Comparison of ENCODE assay signal across 25 cellular contexts in genomic region chr6:125008957-125009356, GRCh38.
"Had no signal": no experiment of that assay in that cellular context is flagged by ENCODE, and none has a peak within 500 bp of the region (broad histone marks: within the 10 kb centered on the region; RNA-seq: fewer than 3 reads in every experiment).

No MANE protein-coding gene starts in this region.

- H3K27me3 ChIP-seq: brain microvascular endothelial cell, colonic mucosa, pancreas, right lobe of liver, tibial artery had no signal

- H3K4me3 Mint-ChIP-seq: activated CD4-positive, alpha-beta T cell treated with anti-CD3 and anti-CD28 coated beads, Interleukin-2, amount 10 ng/mL, durations not matched to agents 24 days and 14 days; activated CD8-positive, alpha-beta T cell treated with anti-CD3 and anti-CD28 coated beads for 36 hours; activated naive CD8-positive, alpha-beta T cell treated with anti-CD3 and anti-CD28 coated beads, Interleukin-2, amount 10 ng/mL, durations not matched to agents 7 days and 5 days; activated T-cell treated with anti-CD3 and anti-CD28 coated beads, Interleukin-2, amount 50 U/mL, for 24 hours; endodermal cell; naive B cell had no signal

- H3K9me3 ChIP-seq: colonic mucosa, pancreas, right lobe of liver, tibial artery had no signal

- DNase-seq: activated CD4-positive, alpha-beta T cell treated with anti-CD3 and anti-CD28 coated beads, Interleukin-2, amount 10 ng/mL, durations not matched to agents 24 days and 14 days; activated CD8-positive, alpha-beta T cell treated with anti-CD3 and anti-CD28 coated beads for 36 hours; activated naive CD4-positive, alpha-beta T cell treated with Interleukin-2 at 50 U/mL for 16 hours; activated naive CD8-positive, alpha-beta T cell treated with anti-CD3 and anti-CD28 coated beads, Interleukin-2, amount 10 ng/mL, durations not matched to agents 7 days and 5 days; activated T-cell treated with anti-CD3 and anti-CD28 coated beads, Interleukin-2, amount 50 U/mL, for 24 hours; central memory CD4-positive, alpha-beta T cell; colonic mucosa; endodermal cell; erythroblast; foreskin melanocyte; glutamatergic neuron; hippocampal formation; naive B cell; pancreas; right lobe of liver; stimulated activated CD8-positive, alpha-beta memory T cell treated with anti-CD3 and anti-CD28 coated beads, Interleukin-4, amount 100 ng/mL, for 48 hours; stimulated activated naive CD4-positive, alpha-beta T cell; T-helper 1 cell; T1000; tibial artery had no signal

- H3K36me3 Mint-ChIP-seq: activated naive CD8-positive, alpha-beta T cell treated with anti-CD3 and anti-CD28 coated beads, Interleukin-2, amount 10 ng/mL, durations not matched to agents 7 days and 5 days; naive B cell had no signal

- H3K27ac Mint-ChIP-seq: activated CD4-positive, alpha-beta T cell treated with anti-CD3 and anti-CD28 coated beads, Interleukin-2, amount 10 ng/mL, durations not matched to agents 24 days and 14 days; activated CD8-positive, alpha-beta T cell treated with anti-CD3 and anti-CD28 coated beads for 36 hours; activated naive CD8-positive, alpha-beta T cell treated with anti-CD3 and anti-CD28 coated beads, Interleukin-2, amount 10 ng/mL, durations not matched to agents 7 days and 5 days; activated T-cell treated with anti-CD3 and anti-CD28 coated beads, Interleukin-2, amount 50 U/mL, for 24 hours; activated T-helper 2 cell treated with anti-CD3 and anti-CD28 coated beads, Interferon-gamma antibody, Interleukin-2, Interleukin-4, amounts not matched to agents 10 μg/mL and 5 μg/mL and 100 μg/mL, durations not matched to agents 14 hours and 24 hours and 36 hours; endodermal cell had no signal

- H3K27ac ChIP-seq: brain microvascular endothelial cell, colonic mucosa, pancreas, right lobe of liver had no signal

- ATAC-seq: activated CD8-positive, alpha-beta T cell treated with anti-CD3 and anti-CD28 coated beads for 36 hours had no signal

- H3K4me3 ChIP-seq: colonic mucosa, lung, pancreas, right lobe of liver, tibial artery had no signal

- FAIRE-seq: islet of Langerhans, pancreas, urothelium cell line had no signal

- H3K9me3 Mint-ChIP-seq: activated CD4-positive, alpha-beta T cell treated with anti-CD3 and anti-CD28 coated beads, Interleukin-2, amount 10 ng/mL, durations not matched to agents 24 days and 14 days; activated CD8-positive, alpha-beta T cell treated with anti-CD3 and anti-CD28 coated beads for 36 hours; activated T-cell treated with anti-CD3 and anti-CD28 coated beads, Interleukin-2, amount 50 U/mL, for 24 hours; activated T-helper 2 cell treated with anti-CD3 and anti-CD28 coated beads, Interferon-gamma antibody, Interleukin-2, Interleukin-4, amounts not matched to agents 10 μg/mL and 5 μg/mL and 100 μg/mL, durations not matched to agents 14 hours and 24 hours and 36 hours had no signal

- H3K4me1 Mint-ChIP-seq: naive B cell had no signal

- H3K36me3 ChIP-seq: brain microvascular endothelial cell, colonic mucosa, pancreas, right lobe of liver, tibial artery had no signal

- H3K27me3 Mint-ChIP-seq: activated CD4-positive, alpha-beta T cell treated with anti-CD3 and anti-CD28 coated beads, Interleukin-2, amount 10 ng/mL, durations not matched to agents 24 days and 14 days; activated CD8-positive, alpha-beta T cell treated with anti-CD3 and anti-CD28 coated beads for 36 hours; activated T-cell treated with anti-CD3 and anti-CD28 coated beads, Interleukin-2, amount 50 U/mL, for 24 hours; naive B cell had no signal
